ENCODE assay signal across 11 cellular contexts in the genomic region with DNA sequence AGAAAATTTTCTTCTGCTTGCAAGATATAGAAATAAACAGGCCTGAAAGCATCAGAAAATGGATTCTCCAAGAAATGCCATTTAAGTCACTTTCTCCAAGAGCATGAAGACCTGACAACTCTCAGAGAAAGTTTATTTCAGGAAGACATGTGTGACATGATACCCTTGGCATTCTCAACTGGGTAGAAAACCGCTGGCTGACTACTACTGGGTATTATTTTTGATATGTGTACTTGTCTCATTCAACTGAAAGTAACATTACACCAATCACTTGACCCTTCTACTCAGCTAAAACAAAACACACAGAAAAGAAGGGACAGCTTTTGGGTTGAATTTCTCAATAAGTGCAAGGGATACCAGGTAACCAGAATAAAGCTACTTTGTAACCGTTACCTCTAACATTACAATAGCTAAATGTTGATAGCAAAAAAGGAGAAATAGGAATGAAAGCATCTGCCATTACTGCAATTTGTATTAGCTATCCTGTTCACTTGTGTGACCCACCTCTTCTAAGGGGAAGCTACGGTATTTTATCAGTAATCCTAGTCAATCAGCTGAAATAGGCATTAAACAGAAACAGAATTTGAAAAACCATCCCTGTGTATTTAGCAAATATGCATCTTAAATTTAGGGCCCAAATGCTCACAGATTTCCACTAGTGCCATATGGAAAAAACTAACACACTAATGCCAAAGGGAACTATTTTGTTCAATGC. TPM values are rescaled to one million over a fixed set of nuclear protein-coding genes. Genes with fewer than 3 reads are reported as not detected.
DNase-seq lines count a peak whose midpoint lies in the region; ATAC-seq and TF ChIP-seq lines count a peak whose summit lies in the region.
"Had no signal": no experiment of that assay in that cellular context is flagged by ENCODE, and none has a peak within 500 bp of the region (broad histone marks: within the 10 kb centered on the region; RNA-seq: fewer than 3 reads in every experiment).

No MANE protein-coding gene starts in this region.

- peaks cover 0 to 75% (median 16%) of the 10 kb centered on the region in 3 donors for H3K36me3 Mint-ChIP-seq in CD8-positive, alpha-beta memory T cell
- H3K36me3 Mint-ChIP-seq in naive thymus-derived CD8-positive, alpha-beta T cell: peaks cover 4 to 75% (median 24%) of the 10 kb centered on the region in 3 donors

- no peak for ATAC-seq in naive thymus-derived CD8-positive, alpha-beta T cell
- no peak for ATAC-seq in upper lobe of right lung

- intact Hi-C loops in mammary epithelial cell (cut with micrococcal nuclease) (loop anchor here (10.0 kb wide), 1 partner anchor 196 kb away; no protein-coding TSS in a partner anchor), upper lobe of right lung (cut with DNase I) (no loop called here)

- TF ChIP-seq CTCF in Loucy (conservative IDR thresholded peaks at IDR 0.05; ENCODE audit: low read length): no peak
- no peak for TF ChIP-seq CTCF in mammary epithelial cell (conservative IDR thresholded peaks at IDR 0.05 in 1 of 2, IDR thresholded peaks at IDR 0.05 in 1 of 2; ENCODE audit: extremely low read depth in 1 of 2, insufficient read depth in 1 of 2, low read depth in 1 of 2, low read length in 2 of 2)
- TF ChIP-seq CTCF in upper lobe of right lung (IDR thresholded peaks at IDR 0.05): no peak

- H3K79me2 ChIP-seq in Loucy (ENCODE audit: insufficient read depth, low read length) (peaks cover 100% of the 10 kb centered on the region), mammary epithelial cell (ENCODE audit: insufficient read depth, low read length) (peaks cover 100% of the 10 kb centered on the region)

- no peak overlapping the region for H3K27ac ChIP-seq in CD8-positive, alpha-beta memory T cell (ENCODE audit: low read depth, low read length)
- H3K27ac ChIP-seq in mammary epithelial cell (ENCODE audit: insufficient read depth, low read depth, low read length): no peak overlapping the region
- no peak overlapping the region for H3K27ac ChIP-seq in upper lobe of right lung

- dilution Hi-C loops in mammary epithelial cell (cut with HindIII; ENCODE audit: low sequenced_read_pairs): no loop called here

- H2AFZ ChIP-seq in Loucy (ENCODE audit: low read length) (no peak overlapping the region), mammary epithelial cell (ENCODE audit: low read depth, low read length) (no peak overlapping the region)

- CTCF ChIA-PET in CD8-positive, alpha-beta memory T cell (lab: Charles Lee): interaction anchor here (4.4 kb wide), 1 partner anchor 12 kb away, joined by 44 read pairs; no protein-coding TSS in a partner anchor
- CTCF ChIA-PET in mammary epithelial cell (lab: Charles Lee; ENCODE audit: low non-redundant PET): no interaction called here

- DNase-seq in CD8-positive, alpha-beta memory T cell: no peak
- DNase-seq in mammary epithelial cell (no peak), GF-D8 (lab: John Stamatoyannopoulos, UW) (no peak), upper lobe of right lung (no peak), AML-193 (lab: John Stamatoyannopoulos, UW) (no peak), NCI-H524 (lab: John Stamatoyannopoulos, UW) (no peak)
- DNase-seq in naive thymus-derived CD8-positive, alpha-beta T cell: no peak
- DNase-seq: aorta; KBM-7; stimulated activated CD4-positive, alpha-beta T cell treated with anti-CD3 and anti-CD28 coated beads, Interleukin-4, amount 100 ng/mL, for 1 hour had no signal

- H3F3A ChIP-seq in Loucy (ENCODE audit: low read depth): no peaks in the 10 kb centered on the region

- peaks cover 96 to 100% (median 100%) of the 10 kb centered on the region in 3 donors for H3K4me1 Mint-ChIP-seq in CD8-positive, alpha-beta memory T cell
- peaks cover 56 to 100% (median 96%) of the 10 kb centered on the region in 4 donors for H3K4me1 Mint-ChIP-seq in naive thymus-derived CD8-positive, alpha-beta T cell

- in situ Hi-C loops in mammary epithelial cell (cut with MboI; ENCODE audit: low sequenced_read_pairs in 2 of 2): no loop called here

- H3K9ac ChIP-seq in Loucy (ENCODE audit: low read depth, low read length, poor library complexity, severe bottlenecking): peak overlapping the region; percentile 100
- H3K9ac ChIP-seq in mammary epithelial cell (ENCODE audit: insufficient read depth, low read length): no peak overlapping the region

- peak overlapping the region; percentile 68 to 100 (median 96) for H3K4me3 Mint-ChIP-seq in CD8-positive, alpha-beta memory T cell
- peak overlapping the region; percentile 62 to 100 (median 91) for H3K4me3 Mint-ChIP-seq in naive thymus-derived CD8-positive, alpha-beta T cell

- H3K9me3 ChIP-seq in CD8-positive, alpha-beta memory T cell (ENCODE audit: low read length): no peaks in the 10 kb centered on the region
- no peaks in the 10 kb centered on the region for H3K9me3 ChIP-seq in Loucy (ENCODE audit: insufficient read depth, low read depth, low read length)
- no peaks in the 10 kb centered on the region for H3K9me3 ChIP-seq in mammary epithelial cell (replicated peaks; ENCODE audit: insufficient read depth, low read length)
- H3K9me3 ChIP-seq in upper lobe of right lung: no peaks in the 10 kb centered on the region

- 89% methylated on average over 3 of the region's 3 CpGs for WGBS in mammary epithelial cell (ENCODE audit: low coverage, missing lambda C conversion rate)

- no TSS peak for BruUV-seq in mammary epithelial cell (replicated peaks; lab: Mats Ljungman, UMichigan)

- H3K36me3 ChIP-seq in CD8-positive, alpha-beta memory T cell (ENCODE audit: insufficient read depth, low read length): peaks cover 33% of the 10 kb centered on the region
- H3K36me3 ChIP-seq in Loucy (ENCODE audit: insufficient read depth, low read length) (peaks cover 81% of the 10 kb centered on the region), mammary epithelial cell (ENCODE audit: insufficient read depth, low read length) (peaks cover 36% of the 10 kb centered on the region), upper lobe of right lung (peaks cover 12% of the 10 kb centered on the region)

- peaks cover 100% of the 10 kb centered on the region for H4K20me1 ChIP-seq in Loucy (ENCODE audit: insufficient read depth, low read length, poor library complexity, severe bottlenecking)
- peaks cover 96% of the 10 kb centered on the region for H4K20me1 ChIP-seq in mammary epithelial cell (ENCODE audit: insufficient read depth, low read length)

- H3K9me2 ChIP-seq in Loucy (replicated peaks; ENCODE audit: low read depth, low read length): no peaks in the 10 kb centered on the region

- no peaks in the 10 kb centered on the region for H3K27me3 Mint-ChIP-seq in CD8-positive, alpha-beta memory T cell
- H3K27me3 Mint-ChIP-seq in naive thymus-derived CD8-positive, alpha-beta T cell: no peaks in the 10 kb centered on the region

- peaks cover 93% of the 10 kb centered on the region for H3K4me1 ChIP-seq in CD8-positive, alpha-beta memory T cell (ENCODE audit: insufficient read depth, low read length)
- H3K4me1 ChIP-seq in Loucy (ENCODE audit: insufficient read depth, low read length, poor library complexity, severe bottlenecking) (peaks cover 77% of the 10 kb centered on the region), mammary epithelial cell (ENCODE audit: insufficient read depth, low read length) (peaks cover 59% of the 10 kb centered on the region), upper lobe of right lung (peaks cover 95% of the 10 kb centered on the region)

- H3K4me2 ChIP-seq in Loucy (ENCODE audit: low read depth, low read length, poor library complexity, severe bottlenecking) (peak overlapping the region; percentile 97), mammary epithelial cell (ENCODE audit: insufficient read depth, low read depth, low read length) (peak overlapping the region; percentile 89)

- H3K4me3 ChIP-seq in CD8-positive, alpha-beta memory T cell (ENCODE audit: low read length): peak overlapping the region; percentile 9
- H3K4me3 ChIP-seq in Loucy (ENCODE audit: low read length, poor library complexity, severe bottlenecking) (peak overlapping the region; percentile 90), mammary epithelial cell (replicated peaks in 1 of 3; ENCODE audit: insufficient read depth in 1 of 3, low read depth in 2 of 3, low read length in 3 of 3) (peak overlapping the region in 1 of 3 experiments; percentile 9), upper lobe of right lung (no peak overlapping the region)

- no peaks in the 10 kb centered on the region for H3K9me3 Mint-ChIP-seq in CD8-positive, alpha-beta memory T cell
- H3K9me3 Mint-ChIP-seq in naive thymus-derived CD8-positive, alpha-beta T cell: no peaks in the 10 kb centered on the region

- POLR2A ChIA-PET in CD8-positive, alpha-beta memory T cell (lab: Charles Lee): interaction anchor here (0.9 kb wide), 1 partner anchor 13 kb away, joined by 6 read pairs; no protein-coding TSS in a partner anchor
- POLR2A ChIA-PET in naive thymus-derived CD8-positive, alpha-beta T cell (lab: Charles Lee): interaction anchor here (1.2 to 1.3 kb wide), 2 partner anchors 13 to 17 kb away, joined by 3 read pairs; no protein-coding TSS in a partner anchor

- no peaks in the 10 kb centered on the region for H3K27me3 ChIP-seq in CD8-positive, alpha-beta memory T cell (ENCODE audit: insufficient read depth, low read length, poor library complexity, severe bottlenecking)
- H3K27me3 ChIP-seq in Loucy (ENCODE audit: insufficient read depth, low read length, poor library complexity, severe bottlenecking) (no peaks in the 10 kb centered on the region), mammary epithelial cell (ENCODE audit: insufficient read depth, low read length) (no peaks in the 10 kb centered on the region), upper lobe of right lung (no peaks in the 10 kb centered on the region)

- peak overlapping the region; percentile 2 to 80 (median 66) for H3K27ac Mint-ChIP-seq in CD8-positive, alpha-beta memory T cell
- peak overlapping the region in 9 of 10 donors; percentile 6 to 88 (median 39) for H3K27ac Mint-ChIP-seq in naive thymus-derived CD8-positive, alpha-beta T cell

RNA-seq across cellular contexts. Expression of gene TRA2B, which starts 7.3 kb away (rescaled TPM):
- total RNA-seq in CD8-positive, alpha-beta memory T cell: 100 to 1,000 TPM; 305 to 324 TPM
- polyA plus RNA-seq in CD8-positive, alpha-beta memory T cell: 181 TPM
- 100 to 1,000 TPM; 117 to 151 TPM for total RNA-seq in mammary epithelial cell
- 130 TPM for polyA plus RNA-seq in mammary epithelial cell
- 210 TPM for polyA minus RNA-seq in mammary epithelial cell
- total RNA-seq in naive thymus-derived CD8-positive, alpha-beta T cell: 100 to 1,000 TPM; 218 to 229 TPM
- 100 to 1,000 TPM; 176 to 226 (median 184) TPM for polyA plus RNA-seq in naive thymus-derived CD8-positive, alpha-beta T cell
- total RNA-seq in upper lobe of right lung: 92.7 TPM
